In the genomic region with DNA sequence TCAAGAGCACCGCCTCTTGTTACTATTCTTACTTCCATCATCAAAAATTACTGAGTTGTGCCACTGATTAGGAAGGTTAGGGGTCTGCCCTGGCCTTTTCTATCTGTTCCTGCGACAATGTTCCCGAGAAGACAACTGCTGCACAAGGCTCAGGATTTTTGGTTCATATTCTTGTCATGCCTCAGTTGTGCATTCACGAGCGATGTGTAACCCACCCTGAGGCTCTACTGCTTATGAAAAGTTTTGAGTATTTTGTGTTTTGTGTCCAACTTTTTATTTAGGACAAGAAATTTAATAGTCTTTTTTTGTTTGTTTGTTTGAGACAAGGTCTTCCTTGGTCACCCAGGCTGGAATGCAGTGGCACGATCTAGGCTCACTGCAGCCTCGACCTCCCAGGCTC, we compare ENCODE assay signal across 20 cellular contexts. TPM values are rescaled to one million over a fixed set of nuclear protein-coding genes. Genes with fewer than 3 reads are reported as not detected.
DNase-seq lines count a peak whose midpoint lies in the region; ATAC-seq and TF ChIP-seq lines count a peak whose summit lies in the region.
"Had no signal": no experiment of that assay in that cellular context is flagged by ENCODE, and none has a peak within 500 bp of the region (broad histone marks: within the 10 kb centered on the region; RNA-seq: fewer than 3 reads in every experiment).

No MANE protein-coding gene starts in this region.

- TF ChIP-seq CTCF in Peyer's patch (IDR thresholded peaks at IDR 0.05): no peak
- no peak for TF ChIP-seq CTCF in lower lobe of right lung (IDR thresholded peaks at IDR 0.05)

- H3K36me3 ChIP-seq in CD4-positive, alpha-beta memory T cell (ENCODE audit: insufficient read depth, low read length): no peaks in the 10 kb centered on the region
- H3K36me3 ChIP-seq in Peyer's patch (no peaks in the 10 kb centered on the region), lower lobe of right lung (no peaks in the 10 kb centered on the region), subcutaneous abdominal adipose tissue (ENCODE audit: control insufficient read depth in 5 of 5, insufficient read depth in 5 of 5, low read length in 5 of 5) (no peaks in the 10 kb centered on the region)
- H3K36me3 ChIP-seq: colonic mucosa had no signal

- no peak overlapping the region for H3K27ac ChIP-seq in CD4-positive, alpha-beta memory T cell (ENCODE audit: low read depth, low read length)
- H3K27ac ChIP-seq in Peyer's patch: peak overlapping the region in 3 of 4 donors; percentile 9 to 34 (median 10)
- H3K27ac ChIP-seq in lower lobe of right lung: peak overlapping the region; percentile 89
- peak overlapping the region; percentile 96 for H3K27ac ChIP-seq in subcutaneous abdominal adipose tissue (ENCODE audit: low read depth, low read length)

- CTCF ChIA-PET in CD4-positive, alpha-beta memory T cell (lab: Charles Lee; ENCODE audit: partially characterized antibody): interaction anchor here (4.3 kb wide), 1 partner anchor 17 kb away, joined by 13 read pairs; no protein-coding TSS in a partner anchor

- peaks cover 56% of the 10 kb centered on the region for H3K4me1 ChIP-seq in CD4-positive, alpha-beta memory T cell (ENCODE audit: insufficient read depth, low read length)
- H3K4me1 ChIP-seq in Peyer's patch: peaks cover 9 to 76% (median 26%) of the 10 kb centered on the region in 4 donors
- H3K4me1 ChIP-seq in lower lobe of right lung: peaks cover 79% of the 10 kb centered on the region
- peaks cover 20 to 65% (median 48%) of the 10 kb centered on the region in 5 donors for H3K4me1 ChIP-seq in subcutaneous abdominal adipose tissue (ENCODE audit: control insufficient read depth in 5 of 5, insufficient read depth in 5 of 5, low read length in 5 of 5)

- no peaks in the 10 kb centered on the region for H3K27me3 ChIP-seq in CD4-positive, alpha-beta memory T cell (ENCODE audit: insufficient read depth, low read length)
- H3K27me3 ChIP-seq in Peyer's patch: no peaks in the 10 kb centered on the region
- no peaks in the 10 kb centered on the region for H3K27me3 ChIP-seq in lower lobe of right lung (ENCODE audit: low read depth)
- no peaks in the 10 kb centered on the region for H3K27me3 ChIP-seq in subcutaneous abdominal adipose tissue (ENCODE audit: control insufficient read depth in 5 of 5, insufficient read depth in 4 of 5, low read length in 5 of 5)
- H3K27me3 ChIP-seq: colonic mucosa had no signal

- no peak for DNase-seq in CD4-positive, alpha-beta memory T cell
- DNase-seq in Peyer's patch (no peak), lower lobe of right lung (no peak), NCI-H510A treated with DMSO at 0.1 percent for 48 hours (lab: John Stamatoyannopoulos, UW) (no peak), NCI-H1417 (lab: John Stamatoyannopoulos, UW) (no peak), DMS79 (lab: John Stamatoyannopoulos, UW) (no peak)
- DNase-seq: amygdala; colonic mucosa; foreskin melanocyte; GF-D8; naive thymus-derived CD8-positive, alpha-beta T cell; NCI-H2029; SHP77 treated with DMSO at 0.1 percent for 48 hours; stimulated activated naive CD4-positive, alpha-beta T cell; T-helper 2 cell had no signal

- H3K9me3 ChIP-seq in CD4-positive, alpha-beta memory T cell (ENCODE audit: control insufficient read depth in 1 of 2, low read length in 2 of 2): no peaks in the 10 kb centered on the region
- H3K9me3 ChIP-seq in Peyer's patch (no peaks in the 10 kb centered on the region), lower lobe of right lung (peaks cover 5% of the 10 kb centered on the region), subcutaneous abdominal adipose tissue (ENCODE audit: control insufficient read depth in 5 of 5, low read length in 5 of 5) (peaks cover 0 to 7% (median 0%) of the 10 kb centered on the region in 5 donors)
- H3K9me3 ChIP-seq: colonic mucosa had no signal

- H3K4me1 Mint-ChIP-seq in CD4-positive, alpha-beta memory T cell: peaks cover 34 to 66% (median 45%) of the 10 kb centered on the region in 4 donors

- no peak overlapping the region for H3K4me3 ChIP-seq in CD4-positive, alpha-beta memory T cell (ENCODE audit: low read length in 2 of 2)
- H3K4me3 ChIP-seq in Peyer's patch (no peak overlapping the region), lower lobe of right lung (no peak overlapping the region), subcutaneous abdominal adipose tissue (ENCODE audit: low read depth in 1 of 5, low read length in 5 of 5) (no peak overlapping the region)
- H3K4me3 ChIP-seq: colonic mucosa had no signal

- H3K27me3 Mint-ChIP-seq in CD4-positive, alpha-beta memory T cell: no peaks in the 10 kb centered on the region
- H3K27me3 Mint-ChIP-seq: activated T-helper 17 cell treated with anti-CD3 and anti-CD28 coated beads, Interleukin-2, amount 50 U/mL, for 72 hours; naive thymus-derived CD8-positive, alpha-beta T cell had no signal

- peaks cover 0 to 6% (median 3%) of the 10 kb centered on the region in 8 donors for H3K9me3 Mint-ChIP-seq in CD4-positive, alpha-beta memory T cell
- H3K9me3 Mint-ChIP-seq: activated T-helper 17 cell treated with anti-CD3 and anti-CD28 coated beads, Interleukin-2, amount 50 U/mL, for 72 hours; IgD-negative memory B cell; WTC11 had no signal

- TF ChIP-seq POLR2A in Peyer's patch (IDR thresholded peaks at IDR 0.05): no peak

- POLR2A ChIA-PET in CD4-positive, alpha-beta memory T cell (lab: Charles Lee; ENCODE audit: partially characterized antibody): no interaction called here

- H3K27ac Mint-ChIP-seq in CD4-positive, alpha-beta memory T cell: peak overlapping the region in 5 of 7 donors; percentile 19 to 70 (median 49)
- H3K27ac Mint-ChIP-seq: activated T-helper 17 cell treated with anti-CD3 and anti-CD28 coated beads, Interleukin-2, amount 50 U/mL, for 72 hours; IgD-negative memory B cell; WTC11 had no signal

- peak overlapping the region in 1 of 8 donors; percentile 4 for H3K4me3 Mint-ChIP-seq in CD4-positive, alpha-beta memory T cell
- H3K4me3 Mint-ChIP-seq: activated T-helper 17 cell treated with anti-CD3 and anti-CD28 coated beads, Interleukin-2, amount 50 U/mL, for 72 hours; IgD-negative memory B cell; WTC11 had no signal

- peaks cover 0 to 8% of the 10 kb centered on the region in 2 donors for H3K36me3 Mint-ChIP-seq in CD4-positive, alpha-beta memory T cell
- H3K36me3 Mint-ChIP-seq: WTC11 had no signal

- ATAC-seq in lower lobe of right lung (no peak), GM21576 (IDR thresholded peaks at IDR 0.05; ENCODE audit: unreplicated experiment) (no peak)
- ATAC-seq: activated T-helper 17 cell treated with anti-CD3 and anti-CD28 coated beads, Interleukin-2, amount 50 U/mL, for 72 hours; naive thymus-derived CD8-positive, alpha-beta T cell; WTC11 had no signal

- intact Hi-C loops in CD4-positive, alpha-beta memory T cell (cut with micrococcal nuclease): no loop called here
- intact Hi-C loops in lower lobe of right lung (cut with DNase I): no loop called here

- H3K9ac ChIP-seq in subcutaneous abdominal adipose tissue (ENCODE audit: low read length in 5 of 5): no peak overlapping the region

RNA-seq across cellular contexts. Expression of gene LGALS3, which starts 23.1 kb away (rescaled TPM):
- total RNA-seq in CD4-positive, alpha-beta memory T cell: 10 to 100 TPM; 46.3 to 51.1 TPM
- 10 to 100 TPM; 88.6 to 98.1 TPM for polyA plus RNA-seq in CD4-positive, alpha-beta memory T cell
- 1,000 to 10,000 TPM in 3 of 4 donors, 100 to 1,000 TPM in 1; 242 to 1,284 (median 1,203) TPM for total RNA-seq in Peyer's patch
- 528 TPM for total RNA-seq in lower lobe of right lung

RNA-seq across cellular contexts. Expression of gene MAPK1IP1L, which starts 54.5 kb away (rescaled TPM):
- total RNA-seq in CD4-positive, alpha-beta memory T cell: 10 to 100 TPM; 67.2 to 73.4 TPM
- polyA plus RNA-seq in CD4-positive, alpha-beta memory T cell: 10 to 100 TPM; 82.1 to 89.3 TPM
- 10 to 100 TPM; 27.2 to 56.6 (median 35.2) TPM for total RNA-seq in Peyer's patch
- 72.4 TPM for total RNA-seq in lower lobe of right lung

Comparison
In these comparisons a context has a peak if more than half of its experiments do, and no peak if none do; other contexts are left out.
1. RNA of gene LGALS3, which starts 23.1 kb away (total RNA-seq): 242 to 1,284 TPM in Peyer's patch and 528 TPM in lower lobe of right lung (single experiment); 46.3 to 51.1 TPM in CD4-positive, alpha-beta memory T cell; every median in the first group is over 4 times any median in the second.